16 cellular contexts compared by ENCODE assay signal in genomic region chr20:12838261-12838866, GRCh38.
DNase-seq lines count a peak whose midpoint lies in the region; ATAC-seq and TF ChIP-seq lines count a peak whose summit lies in the region.
"Had no signal": no experiment of that assay in that cellular context is flagged by ENCODE, and none has a peak within 500 bp of the region (broad histone marks: within the 10 kb centered on the region; RNA-seq: fewer than 3 reads in every experiment).

No MANE protein-coding gene starts in this region.

- no peaks in the 10 kb centered on the region for H3K27me3 Mint-ChIP-seq in natural killer cell treated with Interleukin-12 subunit alpha and Interleukin-12 subunit beta and Interleukin-15 and Interleukin-18, amount 100 ng/mL, for 72 hours
- no peaks in the 10 kb centered on the region for H3K27me3 Mint-ChIP-seq in activated naive CD8-positive, alpha-beta T cell treated with anti-CD3 and anti-CD28 coated beads for 36 hours
- H3K27me3 Mint-ChIP-seq: stimulated activated naive CD8-positive, alpha-beta T cell treated with anti-CD3 and anti-CD28 coated beads, Interleukin-15, Interleukin-2, amounts not matched to agents 100 ng/mL and 50 ng/mL, for 24 hours had no signal

- H3K9ac ChIP-seq in OCI-LY3 (ENCODE audit: low read length): no peak overlapping the region

- H3K4me3 ChIP-seq in BE2C (ENCODE audit: low read depth, low read length) (no peak overlapping the region), GM12875 (ENCODE audit: low read depth, low read length) (no peak overlapping the region), OCI-LY3 (ENCODE audit: low read length) (no peak overlapping the region), fibroblast of villous mesenchyme (ENCODE audit: low read depth, low read length) (no peak overlapping the region)
- H3K4me3 ChIP-seq: SK-N-MC had no signal

- H3K36me3 Mint-ChIP-seq in natural killer cell treated with Interleukin-12 subunit alpha and Interleukin-12 subunit beta and Interleukin-15 and Interleukin-18, amount 100 ng/mL, for 72 hours: no peaks in the 10 kb centered on the region
- no peaks in the 10 kb centered on the region for H3K36me3 Mint-ChIP-seq in activated naive CD8-positive, alpha-beta T cell treated with anti-CD3 and anti-CD28 coated beads for 36 hours
- H3K36me3 Mint-ChIP-seq: CD8-positive, alpha-beta T cell had no signal

- H3K79me2 ChIP-seq in OCI-LY3 (ENCODE audit: low read length): no peaks in the 10 kb centered on the region

- no peak for ATAC-seq in GM18861 (IDR thresholded peaks at IDR 0.05; ENCODE audit: unreplicated experiment)
- no peak for ATAC-seq in natural killer cell treated with Interleukin-12 subunit alpha and Interleukin-12 subunit beta and Interleukin-15 and Interleukin-18, amount 100 ng/mL, for 72 hours
- ATAC-seq: activated T-cell treated with anti-CD3 and anti-CD28 coated beads, Interleukin-2, amount 50 U/mL, for 72 hours; CD8-positive, alpha-beta T cell had no signal

- no peak overlapping the region for H2AFZ ChIP-seq in OCI-LY3 (ENCODE audit: low read depth, low read length)

- peak; percentile 33; the same call in 1 of the 2 replicates for TF ChIP-seq CTCF in BE2C (IDR thresholded peaks at IDR 0.05; ENCODE audit: low read depth, low read length)
- TF ChIP-seq CTCF in GM12875 (IDR thresholded peaks at IDR 0.05; ENCODE audit: borderline replicate concordance, insufficient read depth, low read depth, low read length): peak; percentile 56
- peak; percentile 64 for TF ChIP-seq CTCF in OCI-LY3 (IDR thresholded peaks at IDR 0.05; ENCODE audit: low read depth, low read length)
- peak; percentile 46 for TF ChIP-seq CTCF in fibroblast of villous mesenchyme (IDR thresholded peaks at IDR 0.05; ENCODE audit: insufficient read depth, low read depth, low read length)

- H3K36me3 ChIP-seq in BE2C: no peaks in the 10 kb centered on the region
- H3K36me3 ChIP-seq in OCI-LY3 (replicated peaks; ENCODE audit: low read depth, low read length): no peaks in the 10 kb centered on the region

- no peak overlapping the region for H3K27ac Mint-ChIP-seq in natural killer cell treated with Interleukin-12 subunit alpha and Interleukin-12 subunit beta and Interleukin-15 and Interleukin-18, amount 100 ng/mL, for 72 hours
- no peak overlapping the region for H3K27ac Mint-ChIP-seq in activated naive CD8-positive, alpha-beta T cell treated with anti-CD3 and anti-CD28 coated beads for 36 hours
- H3K27ac Mint-ChIP-seq: activated T-cell treated with anti-CD3 and anti-CD28 coated beads, Interleukin-2, amount 50 U/mL, for 72 hours; CD8-positive, alpha-beta T cell; stimulated activated naive CD8-positive, alpha-beta T cell treated with anti-CD3 and anti-CD28 coated beads, Interleukin-15, Interleukin-2, amounts not matched to agents 100 ng/mL and 50 ng/mL, for 24 hours had no signal

- DNase-seq in BE2C: no peak
- DNase-seq in fibroblast of villous mesenchyme (ENCODE audit: low read depth): no peak
- no peak for DNase-seq in HEK293T (ENCODE audit: extremely low spot score)
- DNase-seq in natural killer cell treated with Interleukin-12 subunit alpha and Interleukin-12 subunit beta and Interleukin-15 and Interleukin-18, amount 100 ng/mL, for 72 hours (ENCODE audit: low spot score): no peak
- no peak for DNase-seq in activated naive CD8-positive, alpha-beta T cell treated with anti-CD3 and anti-CD28 coated beads for 36 hours
- DNase-seq: activated CD4-positive, CD25-positive, alpha-beta regulatory T cell; activated T-cell treated with anti-CD3 and anti-CD28 coated beads, Interleukin-2, amount 50 U/mL, for 72 hours; CD8-positive, alpha-beta T cell; MV-4-11; NCI-H510A; stimulated activated CD4-positive, alpha-beta T cell treated with anti-CD3 and anti-CD28 coated beads, Interleukin-4, amount 100 ng/mL, for 24 hours had no signal

- no peaks in the 10 kb centered on the region for H3K4me1 Mint-ChIP-seq in natural killer cell treated with Interleukin-12 subunit alpha and Interleukin-12 subunit beta and Interleukin-15 and Interleukin-18, amount 100 ng/mL, for 72 hours (ENCODE audit: low read depth in 2 of 2)
- no peaks in the 10 kb centered on the region for H3K4me1 Mint-ChIP-seq in activated naive CD8-positive, alpha-beta T cell treated with anti-CD3 and anti-CD28 coated beads for 36 hours

- CTCF ChIA-PET in HEK293T (lab: Yijun Ruan, JAX): interaction anchor here (0.6 to 0.8 kb wide), 2 partner anchors 19 to 502 kb away, joined by 3 read pairs; no protein-coding TSS in a partner anchor

- H3K4me2 ChIP-seq in OCI-LY3 (ENCODE audit: low read length): no peak overlapping the region

- H3K4me3 Mint-ChIP-seq in natural killer cell treated with Interleukin-12 subunit alpha and Interleukin-12 subunit beta and Interleukin-15 and Interleukin-18, amount 100 ng/mL, for 72 hours: no peak overlapping the region
- H3K4me3 Mint-ChIP-seq in activated naive CD8-positive, alpha-beta T cell treated with anti-CD3 and anti-CD28 coated beads for 36 hours: no peak overlapping the region
- H3K4me3 Mint-ChIP-seq: activated T-cell treated with anti-CD3 and anti-CD28 coated beads, Interleukin-2, amount 50 U/mL, for 72 hours; CD8-positive, alpha-beta T cell; stimulated activated naive CD8-positive, alpha-beta T cell treated with anti-CD3 and anti-CD28 coated beads, Interleukin-15, Interleukin-2, amounts not matched to agents 100 ng/mL and 50 ng/mL, for 24 hours had no signal

- POLR2A ChIA-PET in HEK293T (lab: Yijun Ruan, JAX): no interaction called here

- no peak overlapping the region for H3K27ac ChIP-seq in OCI-LY3 (ENCODE audit: low read length)
- H3K27ac ChIP-seq: SK-N-MC had no signal

- H3K4me1 ChIP-seq in BE2C (no peaks in the 10 kb centered on the region), OCI-LY3 (ENCODE audit: low read length) (no peaks in the 10 kb centered on the region)

- H3K9me3 Mint-ChIP-seq in natural killer cell treated with Interleukin-12 subunit alpha and Interleukin-12 subunit beta and Interleukin-15 and Interleukin-18, amount 100 ng/mL, for 72 hours: no peaks in the 10 kb centered on the region
- no peaks in the 10 kb centered on the region for H3K9me3 Mint-ChIP-seq in activated naive CD8-positive, alpha-beta T cell treated with anti-CD3 and anti-CD28 coated beads for 36 hours
- H3K9me3 Mint-ChIP-seq: activated T-cell treated with anti-CD3 and anti-CD28 coated beads, Interleukin-2, amount 50 U/mL, for 72 hours; CD8-positive, alpha-beta T cell had no signal

- H3K9me3 ChIP-seq in BE2C (no peaks in the 10 kb centered on the region), OCI-LY3 (ENCODE audit: insufficient read depth, low read length) (no peaks in the 10 kb centered on the region)

- H3K27me3 ChIP-seq in BE2C (no peaks in the 10 kb centered on the region), OCI-LY3 (ENCODE audit: low read depth, low read length) (no peaks in the 10 kb centered on the region)

- H4K20me1 ChIP-seq in OCI-LY3 (ENCODE audit: insufficient read depth, low read length): no peaks in the 10 kb centered on the region

TF ChIP-seq in HEK293T, 16 proteins besides CTCF, POLR2A, EP300 and RAD21:
- TF ChIP-seq FOXM1 (IDR thresholded peaks at IDR 0.05; ENCODE audit: borderline replicate concordance) (no peak), ZNF384 (IDR thresholded peaks at IDR 0.05) (no peak), FOXA1 (IDR thresholded peaks at IDR 0.05) (no peak), CTBP1 (IDR thresholded peaks at IDR 0.05; ENCODE audit: borderline replicate concordance) (no peak), SP1 (IDR thresholded peaks at IDR 0.05) (no peak), LEF1 (IDR thresholded peaks at IDR 0.05; ENCODE audit: borderline replicate concordance) (no peak), SUZ12 (IDR thresholded peaks at IDR 0.05) (no peak), TARDBP (IDR thresholded peaks at IDR 0.05) (no peak)
